Comparison of ENCODE assay signal across 25 cellular contexts in the genomic region with DNA sequence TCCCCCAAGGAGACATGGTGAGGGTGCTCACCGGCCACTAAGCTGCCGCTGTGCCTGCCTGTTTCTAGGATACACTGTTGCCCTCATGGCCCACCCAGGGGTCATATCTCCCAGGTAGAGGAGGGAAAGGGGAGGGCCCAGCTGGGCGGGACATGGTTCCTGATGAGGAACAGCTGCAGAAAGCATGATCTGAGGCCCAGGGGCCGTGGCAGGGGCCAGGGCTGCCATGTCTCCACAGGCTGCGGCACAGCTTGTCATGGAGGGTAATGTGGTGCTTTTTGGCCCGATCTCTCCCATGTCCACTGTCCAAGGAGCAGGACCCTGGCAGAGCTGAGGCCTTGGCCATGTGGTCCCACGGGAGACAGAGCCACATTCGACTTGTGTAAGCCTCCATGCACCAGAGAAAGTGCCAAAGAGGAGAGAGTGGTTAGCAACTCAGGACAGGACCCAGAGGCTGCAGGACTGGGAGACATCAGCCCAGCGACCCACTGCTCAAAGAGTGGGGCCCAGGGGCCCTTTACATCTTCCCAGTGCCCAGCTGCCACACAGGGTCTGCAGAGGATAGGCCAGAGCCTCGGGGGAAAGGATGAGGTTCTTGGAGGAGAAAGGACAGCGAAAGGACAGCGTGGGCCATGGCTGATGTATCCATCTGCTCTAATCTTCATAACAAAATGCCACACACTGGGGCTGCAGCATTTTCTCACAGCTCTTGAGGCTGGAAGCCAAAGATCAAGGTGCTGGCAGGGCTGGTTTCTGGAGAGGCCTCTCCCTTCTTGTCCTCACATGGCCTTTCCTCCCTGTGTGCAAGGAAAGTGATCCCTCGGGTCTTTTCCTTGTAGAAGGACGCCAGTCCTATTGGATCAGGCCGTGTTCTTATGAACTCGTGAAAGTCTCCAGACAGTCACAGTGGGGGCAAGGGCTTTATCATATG. TPM values are rescaled to one million over a fixed set of nuclear protein-coding genes. Genes with fewer than 3 reads are reported as not detected.
DNase-seq lines count a peak whose midpoint lies in the region; ATAC-seq and TF ChIP-seq lines count a peak whose summit lies in the region.
"Had no signal": no experiment of that assay in that cellular context is flagged by ENCODE, and none has a peak within 500 bp of the region (broad histone marks: within the 10 kb centered on the region; RNA-seq: fewer than 3 reads in every experiment).

No MANE protein-coding gene starts in this region.

- H3K27ac ChIP-seq in BLaER1 (no peak overlapping the region), lower lobe of right lung (no peak overlapping the region)
- H3K27ac ChIP-seq: 22Rv1, esophagus muscularis mucosa, SJSA1 had no signal

- H3K4me3 ChIP-seq in BLaER1 (no peak overlapping the region), lower lobe of right lung (no peak overlapping the region)
- H3K4me3 ChIP-seq: esophagus muscularis mucosa, GM23338, SJSA1 had no signal

- H3K4me1 ChIP-seq in BLaER1 (peaks cover 83% of the 10 kb centered on the region), lower lobe of right lung (no peaks in the 10 kb centered on the region)
- H3K4me1 ChIP-seq: esophagus muscularis mucosa, SJSA1 had no signal

- H3K4me3 Mint-ChIP-seq in activated CD8-positive, alpha-beta T cell treated with anti-CD3 and anti-CD28 coated beads, Interleukin-2, amount 10 ng/mL, durations not matched to agents 7 days and 5 days, result no peak overlapping the region
- H3K4me3 Mint-ChIP-seq: activated CD4-positive, alpha-beta memory T cell treated with anti-CD3 and anti-CD28 coated beads for 36 hours; brain; GM23338; mesothelial cell of epicardium; natural killer cell had no signal

- no peaks in the 10 kb centered on the region for H3K9me3 Mint-ChIP-seq in activated CD8-positive, alpha-beta T cell treated with anti-CD3 and anti-CD28 coated beads, Interleukin-2, amount 10 ng/mL, durations not matched to agents 7 days and 5 days (ENCODE audit: insufficient read depth)
- H3K9me3 Mint-ChIP-seq: activated CD4-positive, alpha-beta memory T cell treated with anti-CD3 and anti-CD28 coated beads for 36 hours; brain; GM23338; mesothelial cell of epicardium; natural killer cell; stimulated activated naive B cell treated with anti-CD40 and anti-IgM and Interleukin-4, amounts not matched to agents 10 μg/mL and 1 μg/mL and 100 μg/mL, for 72 hours had no signal

- intact Hi-C loops in lower lobe of right lung (cut with DNase I), result loop anchor here (10.0 kb wide), 1 partner anchor 97 kb away; the partner anchor contains the start of gene C19orf12

- no peaks in the 10 kb centered on the region for H3K9me3 ChIP-seq in BLaER1
- H3K9me3 ChIP-seq in lower lobe of right lung, result no peaks in the 10 kb centered on the region
- H3K9me3 ChIP-seq: esophagus muscularis mucosa, SJSA1 had no signal

- H3K4me1 Mint-ChIP-seq in activated CD8-positive, alpha-beta T cell treated with anti-CD3 and anti-CD28 coated beads, Interleukin-2, amount 10 ng/mL, durations not matched to agents 7 days and 5 days (ENCODE audit: low read depth), result peaks cover 27% of the 10 kb centered on the region
- H3K4me1 Mint-ChIP-seq: brain, GM23338, mesothelial cell of epicardium had no signal

- POLR2A ChIA-PET in activated CD8-positive, alpha-beta T cell treated with anti-CD3 and anti-CD28 coated beads, Interleukin-2, amount 10 ng/mL, durations not matched to agents 7 days and 5 days (lab: Charles Lee), result interaction anchor here (0.6 to 10.9 kb wide), 5 partner anchors 11 to 88 kb away, joined by 3 to 96 read pairs (median 4); partner anchors contain the start of genes PLEKHF1 and POP4

- TF ChIP-seq CTCF in lower lobe of right lung (IDR thresholded peaks at IDR 0.05), result no peak

- peak overlapping the region; percentile 28; the same call in 1 of the 2 replicates for H3K4me2 ChIP-seq in BLaER1
- H3K4me2 ChIP-seq: GM23338 had no signal

- H3K27ac Mint-ChIP-seq in activated CD8-positive, alpha-beta T cell treated with anti-CD3 and anti-CD28 coated beads, Interleukin-2, amount 10 ng/mL, durations not matched to agents 7 days and 5 days, result peak overlapping the region; percentile 4
- H3K27ac Mint-ChIP-seq: activated CD4-positive, alpha-beta memory T cell treated with anti-CD3 and anti-CD28 coated beads for 36 hours; mesothelial cell of epicardium; natural killer cell had no signal

- H3K36me3 Mint-ChIP-seq in activated CD8-positive, alpha-beta T cell treated with anti-CD3 and anti-CD28 coated beads, Interleukin-2, amount 10 ng/mL, durations not matched to agents 7 days and 5 days (ENCODE audit: low read depth), result peaks cover 32% of the 10 kb centered on the region

- H3K27me3 ChIP-seq in BLaER1 (no peaks in the 10 kb centered on the region), lower lobe of right lung (ENCODE audit: low read depth) (no peaks in the 10 kb centered on the region)
- H3K27me3 ChIP-seq: SJSA1 had no signal

- peaks cover 3% of the 10 kb centered on the region for H3K27me3 Mint-ChIP-seq in activated CD8-positive, alpha-beta T cell treated with anti-CD3 and anti-CD28 coated beads, Interleukin-2, amount 10 ng/mL, durations not matched to agents 7 days and 5 days (ENCODE audit: low read depth)
- H3K27me3 Mint-ChIP-seq: activated CD4-positive, alpha-beta memory T cell treated with anti-CD3 and anti-CD28 coated beads for 36 hours had no signal

- no peak overlapping the region for H3K9ac ChIP-seq in BLaER1

- CTCF ChIA-PET in activated CD8-positive, alpha-beta T cell treated with anti-CD3 and anti-CD28 coated beads, Interleukin-2, amount 10 ng/mL, durations not matched to agents 7 days and 5 days (lab: Charles Lee), result interaction anchor here (1.2 to 8.6 kb wide), 7 partner anchors 11 to 98 kb away, joined by 3 to 90 read pairs (median 14); partner anchors contain the start of genes C19orf12, PLEKHF1 and POP4

- H4K20me1 ChIP-seq in BLaER1, result no peaks in the 10 kb centered on the region

- ATAC-seq in activated CD8-positive, alpha-beta T cell treated with anti-CD3 and anti-CD28 coated beads, Interleukin-2, amount 10 ng/mL, durations not matched to agents 7 days and 5 days, result no peak
- no peak for ATAC-seq in lower lobe of right lung
- ATAC-seq in GM18511 (IDR thresholded peaks at IDR 0.05; ENCODE audit: unreplicated experiment), result no peak
- ATAC-seq: GM23338; natural killer cell; stimulated activated naive B cell treated with anti-CD40 and anti-IgM and Interleukin-4, amounts not matched to agents 10 μg/mL and 1 μg/mL and 100 μg/mL, for 72 hours had no signal

- H3K36me3 ChIP-seq in BLaER1, result peaks cover 42% of the 10 kb centered on the region
- peaks cover 42% of the 10 kb centered on the region for H3K36me3 ChIP-seq in lower lobe of right lung

- DNase-seq in DMS 273 (lab: John Stamatoyannopoulos, UW; ENCODE audit: unreplicated experiment), result peak; percentile 9
- DNase-seq in DMS 273 treated with DMSO at 0.1 percent for 48 hours (lab: John Stamatoyannopoulos, UW), result no peak
- no peak for DNase-seq in activated CD8-positive, alpha-beta T cell treated with anti-CD3 and anti-CD28 coated beads, Interleukin-2, amount 10 ng/mL, durations not matched to agents 7 days and 5 days
- DNase-seq in lower lobe of right lung, result peak; percentile 30
- no peak for DNase-seq in stimulated activated naive CD4-positive, alpha-beta T cell (lab: John Stamatoyannopoulos, UW)
- no peak for DNase-seq in superior temporal gyrus (ENCODE audit: extremely low spot score)
- DNase-seq: activated CD4-positive, alpha-beta memory T cell treated with anti-CD3 and anti-CD28 coated beads for 36 hours; activated CD4-positive, CD25-positive, alpha-beta regulatory T cell; activated gamma-delta T cell treated with Interleukin-2 at 50 U/mL for 16 hours; amniotic stem cell; natural killer cell; NCI-H1092; NCI-H1694 treated with DMSO at 0.1 percent for 48 hours; NCI-H2171; NCI-H510A; stimulated activated naive B cell treated with anti-CD40 and anti-IgM and Interleukin-4, amounts not matched to agents 10 μg/mL and 1 μg/mL and 100 μg/mL, for 72 hours; T-helper 1 cell had no signal

RNA-seq across cellular contexts. Expression of gene POP4, which starts 11.5 kb away (rescaled TPM):
- 100 to 1,000 TPM; 101 to 103 TPM for total RNA-seq in activated CD8-positive, alpha-beta T cell treated with anti-CD3 and anti-CD28 coated beads, Interleukin-2, amount 10 ng/mL, durations not matched to agents 7 days and 5 days
- 44.4 TPM for total RNA-seq in lower lobe of right lung

RNA-seq across cellular contexts. Expression of gene PLEKHF1, which starts 47.7 kb away (rescaled TPM):
- total RNA-seq in activated CD8-positive, alpha-beta T cell treated with anti-CD3 and anti-CD28 coated beads, Interleukin-2, amount 10 ng/mL, durations not matched to agents 7 days and 5 days, result 10 to 100 TPM; 46.0 to 47.7 TPM
- total RNA-seq in lower lobe of right lung, result 15.5 TPM

Comparison
In these comparisons a context has a peak if more than half of its experiments do, and no peak if none do; other contexts are left out.
1. DNase-seq: peak in DMS 273 (single experiment) and lower lobe of right lung (single experiment); none in DMS 273 treated with DMSO at 0.1 percent for 48 hours (single experiment), activated CD8-positive, alpha-beta T cell treated with anti-CD3 and anti-CD28 coated beads, Interleukin-2, amount 10 ng/mL, durations not matched to agents 7 days and 5 days (single experiment), stimulated activated naive CD4-positive, alpha-beta T cell (0 of 6) and superior temporal gyrus (single experiment).